In the genomic region with DNA sequence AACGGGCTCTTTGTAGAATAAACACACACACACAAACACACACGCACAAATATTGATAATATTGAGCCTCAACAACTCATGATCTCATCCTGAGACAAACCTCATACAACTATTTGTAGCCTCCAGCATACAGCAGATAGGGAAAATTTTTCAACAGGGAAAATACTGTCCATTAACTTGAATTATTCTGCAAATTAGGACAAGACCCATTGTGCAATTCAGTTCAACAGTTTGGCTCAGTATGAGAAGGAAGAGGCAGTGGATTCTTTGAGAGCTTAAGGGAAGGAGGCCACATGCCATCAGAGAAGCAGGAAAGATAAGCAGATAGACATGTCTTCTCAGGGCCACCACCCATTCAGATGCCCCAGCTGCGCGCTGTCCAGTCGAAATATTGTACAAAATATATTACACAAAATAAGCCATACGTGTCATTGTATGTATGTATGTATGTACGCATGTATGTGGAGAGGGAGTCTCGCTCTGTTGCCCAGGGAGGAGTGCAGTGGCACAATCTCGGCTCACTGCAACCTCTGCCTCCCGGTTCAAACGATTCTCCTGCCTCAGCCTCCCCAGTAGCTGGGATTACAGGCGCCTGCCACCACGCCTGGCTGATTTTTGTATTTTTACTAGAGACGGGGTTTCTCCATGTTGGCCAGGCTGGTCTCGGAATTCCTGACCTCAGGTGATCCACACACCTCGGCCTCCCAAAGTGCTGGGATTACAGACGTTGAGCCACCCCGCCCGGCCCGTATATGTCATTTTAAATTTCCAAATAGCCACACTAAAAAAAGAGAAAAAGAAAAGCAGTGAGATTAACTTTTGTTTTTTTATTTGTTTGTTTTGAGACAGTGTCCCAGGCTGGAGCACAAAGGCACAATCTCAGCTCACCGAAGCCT, we compare ENCODE assay signal across 8 cellular contexts. TPM values are rescaled to one million over a fixed set of nuclear protein-coding genes. Genes with fewer than 3 reads are reported as not detected.
DNase-seq lines count a peak whose midpoint lies in the region; ATAC-seq and TF ChIP-seq lines count a peak whose summit lies in the region.

No MANE protein-coding gene starts in this region.

- peak; percentile 35 for DNase-seq in GM23248
- peak in 1 of 2 donors; percentile 54 for DNase-seq in fibroblast of lung (ENCODE audit: low read depth in 2 of 2)
- DNase-seq in NK-92 (lab: John Stamatoyannopoulos, UW; ENCODE audit: unreplicated experiment) = no peak
- DNase-seq in stimulated activated CD4-positive, alpha-beta T cell treated with anti-CD3 and anti-CD28 coated beads, Interleukin-2, amount 100 ng/mL, for 24 hours = no peak

- in situ Hi-C loops in GM23248 (cut with MboI) = no loop called here

- ATAC-seq in GM21367 (IDR thresholded peaks at IDR 0.05; ENCODE audit: unreplicated experiment) (no peak), HG03108 (IDR thresholded peaks at IDR 0.05; ENCODE audit: unreplicated experiment) (no peak)

- H3K9me2 ChIP-seq in GM23248 (ENCODE audit: insufficient read depth) (no peaks in the 10 kb centered on the region; the same call in 1 of the 2 replicates), SU-DHL-6 (replicated peaks; ENCODE audit: insufficient read depth, low read length) (no peaks in the 10 kb centered on the region)

- no peaks in the 10 kb centered on the region for H3K9me3 ChIP-seq in GM23248 (ENCODE audit: low read depth)
- H3K9me3 ChIP-seq in SU-DHL-6 (ENCODE audit: insufficient read depth, low read length) = no peaks in the 10 kb centered on the region
- no peaks in the 10 kb centered on the region for H3K9me3 ChIP-seq in fibroblast of lung (ENCODE audit: control insufficient read depth, insufficient read depth, low read depth, low read length)
- H3K9me3 ChIP-seq in skeletal muscle satellite cell (replicated peaks; ENCODE audit: low read length) = no peaks in the 10 kb centered on the region

- H3F3A ChIP-seq in GM23248 (ENCODE audit: insufficient read depth) (peaks cover 49% of the 10 kb centered on the region), SU-DHL-6 (ENCODE audit: insufficient read depth) (peaks cover 14% of the 10 kb centered on the region)

- 84 to 86% methylated on average over 20 to 21 of the region's 21 CpGs for WGBS in GM23248 (ENCODE audit: low coverage in 1 of 2, low lambda C conversion rate in 2 of 2, missing lambda C conversion rate in 2 of 2), 2 experiments

- peak overlapping the region; percentile 85 for H3K4me3 ChIP-seq in GM23248
- peak overlapping the region; percentile 99 for H3K4me3 ChIP-seq in SU-DHL-6 (ENCODE audit: insufficient read depth, low read length, poor library complexity, severe bottlenecking)
- peak overlapping the region; percentile 80 to 99 (median 87) for H3K4me3 ChIP-seq in fibroblast of lung (replicated peaks in 1 of 4; ENCODE audit: control extremely low read depth in 1 of 4, insufficient read depth in 1 of 4, low read depth in 3 of 4, low read length in 4 of 4)
- H3K4me3 ChIP-seq in skeletal muscle satellite cell (ENCODE audit: low read length) = peak overlapping the region; percentile 97

- H3K36me3 ChIP-seq in GM23248 (ENCODE audit: low read depth) (peaks cover 1% of the 10 kb centered on the region; the same call in 1 of the 2 replicates), SU-DHL-6 (ENCODE audit: low read length) (peaks cover 6% of the 10 kb centered on the region; the same call in 1 of the 2 replicates), fibroblast of lung (ENCODE audit: control insufficient read depth, insufficient read depth, low read length) (no peaks in the 10 kb centered on the region), skeletal muscle satellite cell (ENCODE audit: insufficient read depth, low read length) (peaks cover 18% of the 10 kb centered on the region)

- peak overlapping the region; percentile 90 for H3K27ac ChIP-seq in GM23248
- peak overlapping the region; percentile 82 for H3K27ac ChIP-seq in SU-DHL-6 (ENCODE audit: low read depth, low read length)
- H3K27ac ChIP-seq in fibroblast of lung (ENCODE audit: insufficient read depth, low read length) = no peak overlapping the region

- H3K9ac ChIP-seq in GM23248 (peak overlapping the region; percentile 98), SU-DHL-6 (ENCODE audit: low read length) (peak overlapping the region; percentile 99), fibroblast of lung (ENCODE audit: insufficient read depth, low read length) (no peak overlapping the region), skeletal muscle satellite cell (ENCODE audit: low read depth, low read length) (peak overlapping the region; percentile 100)

- peaks cover 43% of the 10 kb centered on the region for H3K4me1 ChIP-seq in GM23248 (ENCODE audit: insufficient read depth)
- H3K4me1 ChIP-seq in fibroblast of lung (ENCODE audit: control insufficient read depth, extremely low read depth, insufficient read depth, low read length) = no peaks in the 10 kb centered on the region
- H3K4me1 ChIP-seq in skeletal muscle satellite cell (ENCODE audit: control insufficient read depth, insufficient read depth, low read length) = peaks cover 54% of the 10 kb centered on the region

- peak overlapping the region; percentile 86 for H3K4me2 ChIP-seq in GM23248 (ENCODE audit: unreplicated experiment)
- peak overlapping the region; percentile 96 for H3K4me2 ChIP-seq in SU-DHL-6 (ENCODE audit: low read depth, low read length, poor library complexity, severe bottlenecking)
- H3K4me2 ChIP-seq in fibroblast of lung (ENCODE audit: extremely low read depth, insufficient read depth, low read length) = peak overlapping the region; percentile 61
- peak overlapping the region; percentile 92 for H3K4me2 ChIP-seq in skeletal muscle satellite cell (ENCODE audit: low read length)

- H4K20me1 ChIP-seq in GM23248 (ENCODE audit: insufficient read depth) (0 out of 2 replicates have a peak, but pooled peaks cover 14% of the 10 kb centered on the region), SU-DHL-6 (ENCODE audit: low read depth, low read length) (peaks cover under 1% of the 10 kb centered on the region; the same call in 1 of the 2 replicates), fibroblast of lung (ENCODE audit: control insufficient read depth, extremely low read depth, insufficient read depth, low read length) (no peaks in the 10 kb centered on the region)

- TF ChIP-seq CTCF in SU-DHL-6 (IDR thresholded peaks at IDR 0.05; ENCODE audit: insufficient read depth, low read length, poor library complexity, severe bottlenecking) (no peak), fibroblast of lung (conservative IDR thresholded peaks at IDR 0.05 in 1 of 2, IDR thresholded peaks at IDR 0.05 in 1 of 2; ENCODE audit: low read depth in 1 of 2, low read length in 2 of 2) (no peak)

- no peak overlapping the region for H2AFZ ChIP-seq in GM23248
- no peak overlapping the region for H2AFZ ChIP-seq in SU-DHL-6 (ENCODE audit: low read depth, low read length, severe bottlenecking)
- H2AFZ ChIP-seq in fibroblast of lung (ENCODE audit: low read length) = no peak overlapping the region

- no peaks in the 10 kb centered on the region for H3K27me3 ChIP-seq in GM23248 (replicated peaks; ENCODE audit: insufficient read depth)
- no peaks in the 10 kb centered on the region for H3K27me3 ChIP-seq in SU-DHL-6 (ENCODE audit: low read length)
- no peaks in the 10 kb centered on the region for H3K27me3 ChIP-seq in fibroblast of lung (ENCODE audit: control insufficient read depth, insufficient read depth, low read length)
- no peaks in the 10 kb centered on the region for H3K27me3 ChIP-seq in skeletal muscle satellite cell (ENCODE audit: control insufficient read depth, insufficient read depth, low read length)

- peaks cover 88% of the 10 kb centered on the region for H3K79me2 ChIP-seq in GM23248 (ENCODE audit: insufficient read depth)
- H3K79me2 ChIP-seq in SU-DHL-6 (ENCODE audit: insufficient read depth, low read length) = peaks cover 75% of the 10 kb centered on the region
- peaks cover 82% of the 10 kb centered on the region for H3K79me2 ChIP-seq in fibroblast of lung (ENCODE audit: control insufficient read depth, insufficient read depth, low read length)

RNA-seq across cellular contexts. Expression of a gene that starts 1.8 kb away (rescaled TPM):
- total RNA-seq in GM23248 (2014; rRNA removed; shearing (Covaris generic)) = 30.7 and 33.6 TPM in 2 replicates
- polyA plus RNA-seq in GM23248 (2016; fragmentation: Nextera tagmentation; extraction: Ambion mirVana) = 48.0 and 49.7 TPM in 2 replicates
- total RNA-seq in fibroblast of lung = 37.5 and 52.8 TPM in 2 replicates
- polyA plus RNA-seq in fibroblast of lung = 48.9 and 60.4 TPM in 2 replicates
- 35.6 and 39.9 TPM in 2 replicates for polyA plus RNA-seq in fibroblast of lung (2012)
- polyA minus RNA-seq in fibroblast of lung (ENCODE audit: low replicate concordance) = 21.8 and 27.5 TPM in 2 replicates
- 25.9 and 26.9 TPM in 2 replicates for total RNA-seq in skeletal muscle satellite cell (2012; rRNA removed)

RNA-seq across cellular contexts. Expression of a gene that starts 52.6 kb away (rescaled TPM):
- 24.5 and 28.6 TPM in 2 replicates for total RNA-seq in GM23248 (2014; rRNA removed; shearing (Covaris generic))
- polyA plus RNA-seq in GM23248 (2016; fragmentation: Nextera tagmentation; extraction: Ambion mirVana) (24.4 and 25.9 TPM in 2 replicates), fibroblast of lung (43.8 and 46.2 TPM in 2 replicates)
- 16.9 and 26.8 TPM in 2 replicates for total RNA-seq in fibroblast of lung
- 27.9 and 29.0 TPM in 2 replicates for polyA plus RNA-seq in fibroblast of lung (2012)
- polyA minus RNA-seq in fibroblast of lung (ENCODE audit: low replicate concordance) = 22.8 and 34.3 TPM in 2 replicates
- total RNA-seq in skeletal muscle satellite cell (2012; rRNA removed) = 25.6 and 32.4 TPM in 2 replicates

RNA-seq across cellular contexts. Expression of a gene that starts 56.1 kb away (rescaled TPM):
- 150 and 213 TPM in 2 replicates for total RNA-seq in GM23248 (2014; rRNA removed; shearing (Covaris generic))
- polyA plus RNA-seq in GM23248 (2016; fragmentation: Nextera tagmentation; extraction: Ambion mirVana) (240 and 274 TPM in 2 replicates), fibroblast of lung (153 and 158 TPM in 2 replicates)
- 40.5 and 56.2 TPM in 2 replicates for total RNA-seq in fibroblast of lung
- polyA plus RNA-seq in fibroblast of lung (2012) = 100 and 104 TPM in 2 replicates
- 3.1 and 6.7 TPM in 2 replicates for polyA minus RNA-seq in fibroblast of lung (ENCODE audit: low replicate concordance)
- total RNA-seq in skeletal muscle satellite cell (2012; rRNA removed) = 170 and 199 TPM in 2 replicates
